ENCODE assay signal across 8 cellular contexts in the genomic region with DNA sequence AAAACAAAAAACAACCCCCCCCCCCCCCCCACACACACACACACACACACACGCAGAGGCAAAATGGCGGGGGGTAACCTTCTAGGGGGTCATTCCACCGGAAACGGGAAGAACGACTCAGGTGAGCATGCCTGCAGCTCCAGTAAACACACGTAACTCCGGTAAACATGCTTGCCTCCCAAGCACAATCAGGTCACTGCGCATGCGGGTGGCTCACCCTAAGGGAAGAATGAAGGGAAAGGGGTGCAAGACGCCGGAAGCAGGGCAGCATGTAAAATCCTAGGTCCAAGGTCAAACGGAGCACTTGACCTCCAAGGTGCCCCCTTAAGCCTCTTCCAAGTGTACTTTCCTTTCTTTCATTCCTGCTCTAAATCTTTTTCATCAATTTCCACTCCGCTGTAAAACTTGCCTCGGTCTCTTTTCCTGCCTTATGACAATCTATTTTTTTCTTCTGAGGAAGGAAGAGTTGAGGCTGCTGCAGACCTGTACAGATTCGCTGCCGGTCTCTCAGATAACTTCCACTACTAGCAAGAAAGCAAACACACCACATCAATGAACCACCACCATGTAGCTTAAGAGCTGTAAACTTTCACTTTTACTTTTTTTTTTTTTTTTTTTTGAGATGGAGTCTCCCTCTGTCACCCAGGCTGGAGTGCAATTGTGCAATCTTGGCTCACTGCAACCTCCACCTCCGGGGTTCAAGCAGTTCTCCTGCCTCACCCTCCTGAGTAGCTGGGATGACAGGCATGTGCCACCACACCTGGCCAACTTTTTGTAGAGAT. TPM values are rescaled to one million over a fixed set of nuclear protein-coding genes. Genes with fewer than 3 reads are reported as not detected.
DNase-seq lines count a peak whose midpoint lies in the region; ATAC-seq and TF ChIP-seq lines count a peak whose summit lies in the region.

No MANE protein-coding gene starts in this region.

- no peaks in the 10 kb centered on the region for H3K27me3 ChIP-seq in left ventricle myocardium inferior (ENCODE audit: low read depth)
- no peaks in the 10 kb centered on the region for H3K27me3 ChIP-seq in vagina

- TF ChIP-seq POLR2A in vagina (IDR thresholded peaks at IDR 0.05), result no peak

- peak overlapping the region; percentile 5 for H3K4me3 ChIP-seq in left ventricle myocardium inferior
- peak overlapping the region in 1 of 2 donors; percentile 33 for H3K4me3 ChIP-seq in vagina

- peaks cover 10% of the 10 kb centered on the region for H3K4me1 Mint-ChIP-seq in activated CD4-positive, alpha-beta memory T cell treated with anti-CD3 and anti-CD28 coated beads for 36 hours (ENCODE audit: low read depth)

- H3K9me3 ChIP-seq in left ventricle myocardium inferior (replicated peaks) (peaks cover 6% of the 10 kb centered on the region), vagina (no peaks in the 10 kb centered on the region)

- H3K4me1 ChIP-seq in left ventricle myocardium inferior (peaks cover 9% of the 10 kb centered on the region), vagina (peaks cover 9% of the 10 kb centered on the region)

- POLR2A ChIA-PET in activated CD4-positive, alpha-beta memory T cell treated with anti-CD3 and anti-CD28 coated beads for 36 hours (lab: Charles Lee), result interaction anchor here (0.6 to 0.9 kb wide), 2 partner anchors 21 to 363 kb away, joined by 3 to 4 read pairs; partner anchors contain the start of gene CBR3

- no peak for DNase-seq in left ventricle myocardium inferior
- DNase-seq in cardiac septum (ENCODE audit: low spot score), result no peak
- DNase-seq in activated CD4-positive, alpha-beta memory T cell treated with anti-CD3 and anti-CD28 coated beads for 36 hours, result peak; percentile 43
- DNase-seq in left lobe of liver (ENCODE audit: low spot score), result peak; percentile 90
- DNase-seq in vagina (ENCODE audit: extremely low spot score in 2 of 2), result no peak
- no peak for DNase-seq in DMS 273 treated with DMSO at 0.1 percent for 48 hours (lab: John Stamatoyannopoulos, UW)

- H3K36me3 Mint-ChIP-seq in activated CD4-positive, alpha-beta memory T cell treated with anti-CD3 and anti-CD28 coated beads for 36 hours, result no peaks in the 10 kb centered on the region

- H3K9me3 Mint-ChIP-seq in activated CD4-positive, alpha-beta memory T cell treated with anti-CD3 and anti-CD28 coated beads for 36 hours, result peaks cover 5% of the 10 kb centered on the region

- H3K36me3 ChIP-seq in left ventricle myocardium inferior (no peaks in the 10 kb centered on the region), vagina (no peaks in the 10 kb centered on the region)

- H3K27me3 Mint-ChIP-seq in activated CD4-positive, alpha-beta memory T cell treated with anti-CD3 and anti-CD28 coated beads for 36 hours, result no peaks in the 10 kb centered on the region

- no peak for TF ChIP-seq CTCF in left ventricle myocardium inferior (IDR thresholded peaks at IDR 0.05; ENCODE audit: borderline replicate concordance)
- no peak for TF ChIP-seq CTCF in vagina (IDR thresholded peaks at IDR 0.05)

- CTCF ChIA-PET in activated CD4-positive, alpha-beta memory T cell treated with anti-CD3 and anti-CD28 coated beads for 36 hours (lab: Charles Lee), result interaction anchor here (0.6 to 3.6 kb wide), 20 partner anchors 10 to 1044 kb away, joined by 3 to 19 read pairs (median 4); partner anchors contain the start of gene SETD4

- H3K27ac ChIP-seq in left ventricle myocardium inferior (replicated peaks) (no peak overlapping the region), vagina (peak overlapping the region; percentile 70)

- H3K4me3 Mint-ChIP-seq in activated CD4-positive, alpha-beta memory T cell treated with anti-CD3 and anti-CD28 coated beads for 36 hours, result peak overlapping the region; percentile 76

- H3K27ac Mint-ChIP-seq in activated CD4-positive, alpha-beta memory T cell treated with anti-CD3 and anti-CD28 coated beads for 36 hours, result peak overlapping the region; percentile 28

- intact Hi-C loops in left ventricle myocardium inferior (cut with micrococcal nuclease) (no loop called here), cardiac septum (cut with DNase I) (loop anchor here (5.0 kb wide), 1 partner anchor 52 kb away; the partner anchor contains the start of gene SETD4), vagina (cut with DNase I) (no loop called here)
- intact Hi-C loops in activated CD4-positive, alpha-beta memory T cell treated with anti-CD3 and anti-CD28 coated beads for 36 hours (cut with micrococcal nuclease), result loop anchor here (2.0 to 10.0 kb wide), 3 partner anchors 53 to 269 kb away; partner anchors contain the start of gene SETD4

- ATAC-seq in left lobe of liver (peak; percentile 79), GM21825 (IDR thresholded peaks at IDR 0.05; ENCODE audit: unreplicated experiment) (no peak), GM21515 (IDR thresholded peaks at IDR 0.05; ENCODE audit: unreplicated experiment) (no peak)

RNA-seq across cellular contexts. Expression of gene CBR3, which starts 21.0 kb away (rescaled TPM):
- 2.0 TPM for total RNA-seq in left ventricle myocardium inferior
- 2.1 TPM for total RNA-seq in cardiac septum
- 10 to 100 TPM; 25.8 to 27.6 TPM for total RNA-seq in activated CD4-positive, alpha-beta memory T cell treated with anti-CD3 and anti-CD28 coated beads for 36 hours
- not detected for total RNA-seq in left lobe of liver
- total RNA-seq in vagina, result 45.2 TPM

RNA-seq across cellular contexts. Expression of gene DOP1B, which starts 42.8 kb away (rescaled TPM):
- total RNA-seq in left ventricle myocardium inferior, result 13.6 TPM
- total RNA-seq in cardiac septum, result 7.6 TPM
- 10 to 100 TPM; 19.4 to 19.6 TPM for total RNA-seq in activated CD4-positive, alpha-beta memory T cell treated with anti-CD3 and anti-CD28 coated beads for 36 hours
- total RNA-seq in left lobe of liver, result 23.6 TPM
- 13.5 TPM for total RNA-seq in vagina

RNA-seq across cellular contexts. Expression of gene CBR1, which starts 44.0 kb away (rescaled TPM):
- total RNA-seq in left ventricle myocardium inferior (28.1 TPM), cardiac septum (24.1 TPM), left lobe of liver (152 TPM), vagina (369 TPM)
- total RNA-seq in activated CD4-positive, alpha-beta memory T cell treated with anti-CD3 and anti-CD28 coated beads for 36 hours, result 10 to 100 TPM; 45.6 to 47.2 TPM

RNA-seq across cellular contexts. Expression of gene SETD4, which starts 53.5 kb away (rescaled TPM):
- total RNA-seq in left ventricle myocardium inferior (10.1 TPM), cardiac septum (10.6 TPM), left lobe of liver (5.8 TPM), vagina (28.7 TPM)
- total RNA-seq in activated CD4-positive, alpha-beta memory T cell treated with anti-CD3 and anti-CD28 coated beads for 36 hours, result 10 to 100 TPM; 13.5 to 18.9 TPM

Comparison
In these comparisons a context has a peak if more than half of its experiments do, and no peak if none do; other contexts are left out.
1. intact Hi-C loops: an anchor here in cardiac septum (5.0 kb wide) and activated CD4-positive, alpha-beta memory T cell treated with anti-CD3 and anti-CD28 coated beads for 36 hours (2.0 to 10.0 kb wide); none called in left ventricle myocardium inferior and vagina.
2. DNase-seq: peak in activated CD4-positive, alpha-beta memory T cell treated with anti-CD3 and anti-CD28 coated beads for 36 hours (single experiment) and left lobe of liver (single experiment); none in left ventricle myocardium inferior (single experiment), cardiac septum (single experiment), vagina (0 of 2) and DMS 273 treated with DMSO at 0.1 percent for 48 hours (single experiment).